8 cellular contexts compared by ENCODE assay signal in the genomic region with DNA sequence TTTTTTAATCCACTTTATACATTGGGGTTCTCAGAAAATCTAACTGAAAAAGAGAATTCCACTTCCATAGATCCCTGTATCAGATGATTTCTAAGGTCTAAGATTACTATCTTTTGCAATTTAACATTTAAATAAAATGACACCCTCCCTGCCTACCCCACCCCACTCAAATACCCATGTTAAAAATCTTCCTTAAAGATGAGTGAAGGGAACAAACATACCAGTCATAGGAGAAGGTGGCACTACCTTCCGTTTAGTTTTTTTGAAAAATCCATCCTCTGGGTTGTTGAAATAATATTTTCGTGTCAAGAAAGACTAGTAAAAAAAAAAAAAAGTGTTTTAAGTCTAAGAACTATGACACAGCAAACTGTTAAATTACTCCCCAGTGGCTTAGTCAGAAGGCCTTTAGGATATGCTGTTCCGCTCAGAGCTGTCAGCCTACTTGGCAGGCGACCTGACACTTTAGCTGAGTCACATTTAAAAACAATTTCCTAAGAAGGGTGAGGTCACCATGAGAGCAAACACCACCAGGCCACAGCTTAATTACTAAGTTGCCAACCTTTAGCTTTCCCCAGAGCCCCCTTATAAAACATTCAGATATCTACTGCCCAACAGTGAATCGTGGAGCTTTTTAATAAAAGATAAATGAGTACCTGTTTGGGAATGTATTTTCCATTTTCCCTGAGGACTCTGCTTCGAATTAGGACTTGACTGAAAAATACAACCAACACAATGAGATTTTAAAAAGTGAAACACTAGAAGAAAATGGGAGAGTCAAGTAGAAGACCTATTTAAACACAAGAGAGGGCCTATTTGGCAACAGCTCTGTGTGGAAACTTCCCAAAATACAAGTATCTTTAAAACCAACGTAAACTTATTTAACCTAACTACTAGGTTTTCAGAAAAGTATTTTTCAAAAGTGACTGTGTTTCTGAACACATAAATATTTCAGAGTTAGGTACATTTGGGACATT. TPM values are rescaled to one million over a fixed set of nuclear protein-coding genes. Genes with fewer than 3 reads are reported as not detected.
DNase-seq lines count a peak whose midpoint lies in the region; ATAC-seq and TF ChIP-seq lines count a peak whose summit lies in the region.

No MANE protein-coding gene starts in this region.

- no peak overlapping the region for H3K4me3 ChIP-seq in fibroblast of lung (replicated peaks in 1 of 4; ENCODE audit: control extremely low read depth in 1 of 4, insufficient read depth in 1 of 4, low read depth in 3 of 4, low read length in 4 of 4)

- no peaks in the 10 kb centered on the region for H3K4me1 Mint-ChIP-seq in neural crest cell

- H3K79me2 ChIP-seq in fibroblast of lung (ENCODE audit: control insufficient read depth, insufficient read depth, low read length): peaks cover 3% of the 10 kb centered on the region

- H3K9ac ChIP-seq in fibroblast of lung (ENCODE audit: insufficient read depth, low read length): peak overlapping the region; percentile 21

- no peaks in the 10 kb centered on the region for H3K27me3 Mint-ChIP-seq in neural crest cell (ENCODE audit: low read depth)

- H3K27ac Mint-ChIP-seq in neural crest cell (ENCODE audit: unreplicated experiment): peak overlapping the region; percentile 35

- H3K4me3 Mint-ChIP-seq in neural crest cell: no peak overlapping the region

- H3K9me3 ChIP-seq in fibroblast of lung (ENCODE audit: control insufficient read depth, insufficient read depth, low read depth, low read length): no peaks in the 10 kb centered on the region

- in situ Hi-C loops in GM13977 (cut with MboI; ENCODE audit: low pct_unique_long_range_greater_than_20kb, low sequenced_read_pairs, unreplicated experiment): no loop called here

- H3K4me1 ChIP-seq in fibroblast of lung (ENCODE audit: control insufficient read depth, extremely low read depth, insufficient read depth, low read length): peaks cover 14% of the 10 kb centered on the region

- peaks cover 6% of the 10 kb centered on the region for H3K36me3 ChIP-seq in fibroblast of lung (ENCODE audit: control insufficient read depth, insufficient read depth, low read length)

- no peak overlapping the region for H2AFZ ChIP-seq in fibroblast of lung (ENCODE audit: low read length)

- TF ChIP-seq CTCF in fibroblast of lung (conservative IDR thresholded peaks at IDR 0.05 in 1 of 2, IDR thresholded peaks at IDR 0.05 in 1 of 2; ENCODE audit: low read depth in 1 of 2, low read length in 2 of 2): no peak
- no peak for TF ChIP-seq CTCF in neural crest cell (conservative IDR thresholded peaks at IDR 0.05)
- TF ChIP-seq CTCF in GM13977 (IDR thresholded peaks at IDR 0.05; ENCODE audit: extremely low read depth, insufficient read depth, missing control alignments): no peak

- peak; percentile 76 for DNase-seq in AG08396 (ENCODE audit: low spot score)
- DNase-seq in HT-29 (ENCODE audit: low spot score): peak; percentile 55
- DNase-seq in SW480 (ENCODE audit: low spot score): peak; percentile 56
- DNase-seq in fibroblast of lung (ENCODE audit: low read depth in 2 of 2): peak; percentile 98 to 99
- DNase-seq in neural crest cell (ENCODE audit: low read depth, low spot score): no peak
- DNase-seq in retina: no peak
- DNase-seq in GM13977 (ENCODE audit: low spot score): no peak

- no peaks in the 10 kb centered on the region for H4K20me1 ChIP-seq in fibroblast of lung (ENCODE audit: control insufficient read depth, extremely low read depth, insufficient read depth, low read length)

- peak overlapping the region; percentile 23 for H3K4me2 ChIP-seq in fibroblast of lung (ENCODE audit: extremely low read depth, insufficient read depth, low read length)

- H3K27me3 ChIP-seq in fibroblast of lung (ENCODE audit: control insufficient read depth, insufficient read depth, low read length): no peaks in the 10 kb centered on the region

- peaks cover 8% of the 10 kb centered on the region for H3K36me3 Mint-ChIP-seq in neural crest cell (ENCODE audit: low read depth)

- ATAC-seq in GM18517 (IDR thresholded peaks at IDR 0.05; ENCODE audit: unreplicated experiment): no peak

- H3K27ac ChIP-seq in fibroblast of lung (ENCODE audit: insufficient read depth, low read length): peak overlapping the region; percentile 72

- no peaks in the 10 kb centered on the region for H3K9me3 Mint-ChIP-seq in neural crest cell

RNA-seq across cellular contexts. Expression of a gene that starts 9.6 kb away (rescaled TPM):
- total RNA-seq in HT-29 (2014; rRNA removed; shearing (Covaris generic)): 35.5 and 41.7 TPM in 2 replicates
- total RNA-seq in fibroblast of lung (63.6 and 63.9 TPM in 2 replicates), neural crest cell (39.8 and 42.6 TPM in 2 replicates)
- polyA plus RNA-seq in fibroblast of lung: 139 and 149 TPM in 2 replicates
- 76.9 and 96.1 TPM in 2 replicates for polyA plus RNA-seq in fibroblast of lung (2012)
- 47.8 and 112 TPM in 2 replicates for polyA minus RNA-seq in fibroblast of lung (ENCODE audit: low replicate concordance)

RNA-seq across cellular contexts. Expression of a gene that starts 24.8 kb away (rescaled TPM):
- total RNA-seq in HT-29 (2014; rRNA removed; shearing (Covaris generic)): 0.65 and 0.89 TPM in 2 replicates
- total RNA-seq in fibroblast of lung: 1.5 and 3.8 TPM in 2 replicates
- 3.1 and 4.5 TPM in 2 replicates for polyA plus RNA-seq in fibroblast of lung
- 3.6 and 5.4 TPM in 2 replicates for polyA plus RNA-seq in fibroblast of lung (2012)
- 12.7 and 14.5 TPM in 2 replicates for polyA minus RNA-seq in fibroblast of lung (ENCODE audit: low replicate concordance)
- total RNA-seq in neural crest cell: 5.7 and 6.4 TPM in 2 replicates

RNA-seq across cellular contexts. Expression of a gene that starts 43.4 kb away (rescaled TPM):
- 10.4 and 12.9 TPM in 2 replicates for total RNA-seq in HT-29 (2014; rRNA removed; shearing (Covaris generic))
- total RNA-seq in fibroblast of lung: 15.7 and 50.2 TPM in 2 replicates
- 23.8 and 24.2 TPM in 2 replicates for polyA plus RNA-seq in fibroblast of lung
- 16.4 and 20.3 TPM in 2 replicates for polyA plus RNA-seq in fibroblast of lung (2012)
- 27.8 and 36.3 TPM in 2 replicates for polyA minus RNA-seq in fibroblast of lung (ENCODE audit: low replicate concordance)
- total RNA-seq in neural crest cell: 16.9 and 18.3 TPM in 2 replicates

RNA-seq across cellular contexts. Expression of a gene that starts 49.2 kb away (rescaled TPM):
- total RNA-seq in HT-29 (2014; rRNA removed; shearing (Covaris generic)): 13.0 and 14.5 TPM in 2 replicates
- total RNA-seq in fibroblast of lung (2.1 and 7.1 TPM in 2 replicates), neural crest cell (65.4 and 67.9 TPM in 2 replicates)
- 9.7 and 25.5 TPM in 2 replicates for polyA plus RNA-seq in fibroblast of lung
- 5.1 and 16.0 TPM in 2 replicates for polyA plus RNA-seq in fibroblast of lung (2012)
- 7.5 and 9.9 TPM in 2 replicates for polyA minus RNA-seq in fibroblast of lung (ENCODE audit: low replicate concordance)

Comparison
In these comparisons a context has a peak if more than half of its experiments do, and no peak if none do; other contexts are left out.
1. DNase-seq: peak in AG08396 (single experiment), HT-29 (single experiment), SW480 (single experiment) and fibroblast of lung (2 of 2); none in neural crest cell (single experiment), retina (single experiment) and GM13977 (single experiment).